Comparison of ENCODE assay signal across 9 cellular contexts in the genomic region with DNA sequence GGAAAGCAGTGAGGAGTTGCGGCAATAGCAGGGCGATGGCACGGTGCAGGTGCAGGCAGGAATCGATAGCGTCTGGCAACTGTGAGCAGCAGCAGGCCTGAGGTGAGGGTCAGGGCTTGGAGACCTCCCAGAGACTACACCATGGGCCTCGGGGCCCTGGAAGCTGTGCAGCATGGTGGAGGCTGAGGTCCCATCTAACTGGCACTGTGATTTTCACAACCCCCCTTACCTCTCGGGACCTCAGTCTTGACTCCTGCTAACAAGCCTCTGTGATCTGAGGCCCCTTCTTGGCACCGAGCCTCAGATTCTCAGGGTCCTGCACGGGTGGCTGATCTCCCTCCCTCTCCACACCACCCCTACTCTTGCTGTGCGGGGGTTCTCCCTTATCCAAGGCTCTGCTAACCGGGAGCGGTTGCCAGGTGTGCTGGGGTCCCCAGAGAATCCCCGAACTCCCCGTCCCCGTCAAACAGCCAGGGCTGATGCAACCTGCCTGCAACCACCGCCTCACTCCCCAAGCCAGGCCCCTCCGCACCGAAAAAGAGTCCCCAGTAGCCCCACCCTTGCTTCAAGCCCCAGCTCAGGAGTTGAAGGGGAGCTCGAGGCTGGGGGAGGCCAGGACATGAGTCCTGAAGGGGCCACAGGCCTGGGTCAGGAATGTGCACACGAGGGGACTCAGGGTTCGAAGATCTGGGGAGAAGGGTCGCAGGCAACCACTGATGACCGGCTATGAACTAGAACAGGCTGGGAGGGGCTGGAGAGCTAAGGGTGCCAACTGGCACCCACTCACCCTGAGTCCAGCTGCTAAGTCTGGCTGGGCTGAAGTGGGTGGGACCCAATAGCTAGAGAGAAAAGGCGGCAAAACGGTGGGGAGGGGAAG. TPM values are rescaled to one million over a fixed set of nuclear protein-coding genes. Genes with fewer than 3 reads are reported as not detected.
DNase-seq lines count a peak whose midpoint lies in the region; ATAC-seq lines count a peak whose summit lies in the region.
"Had no signal": no experiment of that assay in that cellular context is flagged by ENCODE, and none has a peak within 500 bp of the region (broad histone marks: within the 10 kb centered on the region; RNA-seq: fewer than 3 reads in every experiment).

No MANE protein-coding gene starts in this region.

- H3K9ac ChIP-seq in skeletal muscle satellite cell (ENCODE audit: low read depth, low read length) = no peak overlapping the region

- peaks cover 24 to 50% of the 10 kb centered on the region in 2 donors for H3K36me3 Mint-ChIP-seq in activated T-cell treated with anti-CD3 and anti-CD28 coated beads, Interleukin-2, amount 50 U/mL, for 72 hours (ENCODE audit: insufficient read depth in 2 of 2)
- peaks cover 100% of the 10 kb centered on the region for H3K36me3 Mint-ChIP-seq in dendritic cell treated with granulocyte-macrophage colony-stimulating factor and Interleukin-4, amounts not matched to agents 40 ng/mL and 50 ng/mL, for 4 days (ENCODE audit: low read depth)

- H3K4me3 ChIP-seq in skeletal muscle satellite cell (ENCODE audit: low read length) = no peak overlapping the region

- H3K9me3 Mint-ChIP-seq in activated T-cell treated with anti-CD3 and anti-CD28 coated beads, Interleukin-2, amount 50 U/mL, for 72 hours = no peaks in the 10 kb centered on the region
- no peaks in the 10 kb centered on the region for H3K9me3 Mint-ChIP-seq in dendritic cell treated with granulocyte-macrophage colony-stimulating factor and Interleukin-4, amounts not matched to agents 40 ng/mL and 50 ng/mL, for 4 days

- no peaks in the 10 kb centered on the region for H3K27me3 ChIP-seq in skeletal muscle satellite cell (ENCODE audit: control insufficient read depth, insufficient read depth, low read length)

- no peak for ATAC-seq in activated T-cell treated with anti-CD3 and anti-CD28 coated beads, Interleukin-2, amount 50 U/mL, for 72 hours (replicated peaks in 1 of 2)

- H3K4me1 ChIP-seq in skeletal muscle satellite cell (ENCODE audit: control insufficient read depth, insufficient read depth, low read length) = peaks cover 47% of the 10 kb centered on the region

- H3K27me3 Mint-ChIP-seq in activated T-cell treated with anti-CD3 and anti-CD28 coated beads, Interleukin-2, amount 50 U/mL, for 72 hours (ENCODE audit: low read depth) = no peaks in the 10 kb centered on the region
- no peaks in the 10 kb centered on the region for H3K27me3 Mint-ChIP-seq in dendritic cell treated with granulocyte-macrophage colony-stimulating factor and Interleukin-4, amounts not matched to agents 40 ng/mL and 50 ng/mL, for 4 days

- no peaks in the 10 kb centered on the region for H3K9me3 ChIP-seq in skeletal muscle satellite cell (replicated peaks; ENCODE audit: low read length)

- H3K4me1 Mint-ChIP-seq in activated T-cell treated with anti-CD3 and anti-CD28 coated beads, Interleukin-2, amount 50 U/mL, for 72 hours (ENCODE audit: low read depth) = peaks cover 89% of the 10 kb centered on the region
- peaks cover 84% of the 10 kb centered on the region for H3K4me1 Mint-ChIP-seq in dendritic cell treated with granulocyte-macrophage colony-stimulating factor and Interleukin-4, amounts not matched to agents 40 ng/mL and 50 ng/mL, for 4 days (ENCODE audit: low read depth)

- H3K36me3 ChIP-seq in skeletal muscle satellite cell (ENCODE audit: insufficient read depth, low read length) = peaks cover 45% of the 10 kb centered on the region

- peak overlapping the region; percentile 34 for H3K4me2 ChIP-seq in skeletal muscle satellite cell (ENCODE audit: low read length)

- H3K4me3 Mint-ChIP-seq in activated T-cell treated with anti-CD3 and anti-CD28 coated beads, Interleukin-2, amount 50 U/mL, for 72 hours = peak overlapping the region; percentile 43 to 48
- peak overlapping the region; percentile 58 for H3K4me3 Mint-ChIP-seq in dendritic cell treated with granulocyte-macrophage colony-stimulating factor and Interleukin-4, amounts not matched to agents 40 ng/mL and 50 ng/mL, for 4 days

- intact Hi-C loops in dendritic cell treated with granulocyte-macrophage colony-stimulating factor and Interleukin-4, amounts not matched to agents 40 ng/mL and 50 ng/mL, for 4 days (cut with micrococcal nuclease) = no loop called here

- H3K27ac Mint-ChIP-seq in activated T-cell treated with anti-CD3 and anti-CD28 coated beads, Interleukin-2, amount 50 U/mL, for 72 hours = peak overlapping the region; percentile 87
- peak overlapping the region; percentile 86 for H3K27ac Mint-ChIP-seq in dendritic cell treated with granulocyte-macrophage colony-stimulating factor and Interleukin-4, amounts not matched to agents 40 ng/mL and 50 ng/mL, for 4 days

- peak in 1 of 2 donors; percentile 48 for DNase-seq in activated T-cell treated with anti-CD3 and anti-CD28 coated beads, Interleukin-2, amount 50 U/mL, for 72 hours
- DNase-seq in activated T-cell treated with anti-CD3 and anti-CD28 coated beads for 4 hours (no peak), NCI-H446 (lab: John Stamatoyannopoulos, UW) (peak; percentile 27 to 68), GM19238 (ENCODE audit: insufficient read length, low spot score) (no peak), AG08395 (ENCODE audit: low spot score) (no peak), hippocampal formation (lab: John Stamatoyannopoulos, UW) (no peak)
- DNase-seq: activated T-cell treated with anti-CD3 and anti-CD28 coated beads, Interleukin-2, amount 50 U/mL, for 1 hour had no signal

RNA-seq across cellular contexts. Expression of gene ATF5, which starts 4.8 kb away (rescaled TPM):
- 10 to 100 TPM; 52.3 to 73.6 TPM for total RNA-seq in activated T-cell treated with anti-CD3 and anti-CD28 coated beads, Interleukin-2, amount 50 U/mL, for 72 hours
- 15.1 and 26.4 TPM in 2 replicates for total RNA-seq in skeletal muscle satellite cell (2012; rRNA removed)

RNA-seq across cellular contexts. Expression of gene NUP62, which starts 5.1 kb away (rescaled TPM):
- 100 to 1,000 TPM; 135 to 139 TPM for total RNA-seq in activated T-cell treated with anti-CD3 and anti-CD28 coated beads, Interleukin-2, amount 50 U/mL, for 72 hours
- total RNA-seq in skeletal muscle satellite cell (2012; rRNA removed) = 24.6 and 29.7 TPM in 2 replicates

RNA-seq across cellular contexts. Expression of gene IL4I1, which starts 27.6 kb away (rescaled TPM):
- total RNA-seq in activated T-cell treated with anti-CD3 and anti-CD28 coated beads, Interleukin-2, amount 50 U/mL, for 72 hours = 10 to 100 TPM; 16.7 to 42.3 TPM
- 0.25 and 1.1 TPM in 2 replicates for total RNA-seq in skeletal muscle satellite cell (2012; rRNA removed)

RNA-seq across cellular contexts. Expression of gene SIGLEC11, which starts 36.7 kb away (rescaled TPM):
- total RNA-seq in activated T-cell treated with anti-CD3 and anti-CD28 coated beads, Interleukin-2, amount 50 U/mL, for 72 hours = not detected
- not detected in 2 replicates for total RNA-seq in skeletal muscle satellite cell (2012; rRNA removed)

RNA-seq across cellular contexts. Expression of gene TBC1D17, which starts 46.7 kb away (rescaled TPM):
- total RNA-seq in activated T-cell treated with anti-CD3 and anti-CD28 coated beads, Interleukin-2, amount 50 U/mL, for 72 hours = 10 to 100 TPM; 47.9 to 53.9 TPM
- total RNA-seq in skeletal muscle satellite cell (2012; rRNA removed) = 7.4 and 12.2 TPM in 2 replicates

Comparison
In these comparisons a context has a peak if more than half of its experiments do, and no peak if none do; other contexts are left out.
1. DNase-seq: peak in NCI-H446 (2 of 2); none in activated T-cell treated with anti-CD3 and anti-CD28 coated beads for 4 hours (single experiment), GM19238 (single experiment), AG08395 (single experiment) and hippocampal formation (0 of 2).